1 cellular context compared by ENCODE assay signal in the genomic region with DNA sequence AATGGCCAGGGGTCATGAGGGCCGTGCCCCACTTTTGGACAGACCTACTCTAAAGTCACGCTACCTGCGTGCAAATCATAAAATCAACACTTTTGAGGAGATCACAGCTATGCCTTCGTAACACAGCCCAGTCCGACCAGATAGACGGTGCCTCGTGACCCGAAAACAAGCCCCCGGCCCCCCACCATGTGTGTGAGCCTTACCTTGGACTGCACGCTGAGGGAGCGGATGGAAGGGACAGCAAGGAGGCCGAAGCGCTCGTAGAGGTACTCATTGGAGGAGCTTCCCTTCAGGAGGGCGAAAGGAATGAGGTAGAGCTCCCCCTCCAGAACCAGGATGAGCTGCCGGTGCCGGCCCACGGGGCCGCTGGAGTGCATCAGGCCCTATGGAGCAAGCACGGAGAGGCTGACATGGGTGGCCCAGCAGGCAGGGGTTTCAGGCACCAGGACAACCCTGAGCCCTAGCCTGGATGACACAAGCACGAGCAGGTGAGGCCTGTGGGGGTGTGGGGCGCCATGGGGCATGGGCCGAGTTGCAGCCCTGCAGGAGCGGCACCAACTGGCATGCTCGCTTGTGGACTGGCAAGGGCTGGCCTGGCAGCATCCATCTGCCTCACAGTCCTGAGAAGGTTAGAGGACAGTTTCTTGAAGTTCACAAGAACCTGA.
TF ChIP-seq lines count a peak whose summit lies in the region.

No MANE protein-coding gene starts in this region.

TF ChIP-seq in H1, 55 proteins besides CTCF, POLR2A, EP300 and RAD21 (continued from another document):
- TF ChIP-seq MAFK (IDR thresholded peaks at IDR 0.05; ENCODE audit: low read depth, low read length), result no peak
